ENCODE assay signal across 13 cellular contexts in genomic region chr15:40543631-40544294, GRCh38. TPM values are rescaled to one million over a fixed set of nuclear protein-coding genes. Genes with fewer than 3 reads are reported as not detected.
DNase-seq lines count a peak whose midpoint lies in the region; ATAC-seq and TF ChIP-seq lines count a peak whose summit lies in the region.
"Had no signal": no experiment of that assay in that cellular context is flagged by ENCODE, and none has a peak within 500 bp of the region (broad histone marks: within the 10 kb centered on the region; RNA-seq: fewer than 3 reads in every experiment).

No MANE protein-coding gene starts in this region.

- H3K27ac ChIP-seq in uterus (no peak overlapping the region), ovary (no peak overlapping the region), adrenal gland (no peak overlapping the region)
- H3K27ac ChIP-seq: esophagus muscularis mucosa, tibial nerve had no signal

- TF ChIP-seq POLR2A in uterus (IDR thresholded peaks at IDR 0.05) (no peak), ovary (IDR thresholded peaks at IDR 0.05) (no peak), adrenal gland (IDR thresholded peaks at IDR 0.05) (no peak)

- TF ChIP-seq EP300 in ovary (IDR thresholded peaks at IDR 0.05): no peak

- WGBS in ovary, 3 donors: 76 to 83% (median 80%) methylated on average over 5 of the region's 5 CpGs
- WGBS in adrenal gland, 4 donors: 81 to 87% (median 84%) methylated on average over 5 of the region's 5 CpGs

- H3K36me3 ChIP-seq in mucosa of descending colon (ENCODE audit: low read depth) (no peaks in the 10 kb centered on the region), uterus (no peaks in the 10 kb centered on the region), ovary (no peaks in the 10 kb centered on the region), adrenal gland (replicated peaks in 1 of 2) (peaks cover 0 to 6% of the 10 kb centered on the region in 2 donors)

- H3K9me3 ChIP-seq in mucosa of descending colon (no peaks in the 10 kb centered on the region), uterus (no peaks in the 10 kb centered on the region), ovary (no peaks in the 10 kb centered on the region), adrenal gland (replicated peaks in 1 of 3) (no peaks in the 10 kb centered on the region)
- H3K9me3 ChIP-seq: esophagus muscularis mucosa, tibial nerve had no signal

- no peak for TF ChIP-seq CTCF in mucosa of descending colon (IDR thresholded peaks at IDR 0.05)
- TF ChIP-seq CTCF in uterus (IDR thresholded peaks at IDR 0.05): no peak
- no peak for TF ChIP-seq CTCF in ovary (IDR thresholded peaks at IDR 0.05)
- no peak for TF ChIP-seq CTCF in adrenal gland (IDR thresholded peaks at IDR 0.05)

- DNase-seq in mucosa of descending colon (no peak), uterus (no peak), DMS 273 treated with DMSO at 0.1 percent for 48 hours (lab: John Stamatoyannopoulos, UW) (no peak), ovary (no peak), adrenal gland (no peak)
- DNase-seq: activated CD4-positive, CD25-positive, alpha-beta regulatory T cell treated with anti-CD3 and anti-CD28 coated beads, Interleukin-2, amount 50 U/mL, for 72 hours; aorta; NCI-H82 had no signal

- peaks cover 13% of the 10 kb centered on the region for H3K4me1 ChIP-seq in mucosa of descending colon (ENCODE audit: low read depth)
- no peaks in the 10 kb centered on the region for H3K4me1 ChIP-seq in uterus
- no peaks in the 10 kb centered on the region for H3K4me1 ChIP-seq in ovary (ENCODE audit: insufficient read depth)
- no peaks in the 10 kb centered on the region for H3K4me1 ChIP-seq in adrenal gland (replicated peaks in 1 of 2)
- H3K4me1 ChIP-seq: esophagus muscularis mucosa, tibial nerve had no signal

- intact Hi-C loops in mucosa of descending colon (cut with DNase I, micrococcal nuclease): no loop called here
- intact Hi-C loops in uterus (cut with DNase I; ENCODE audit: low total_unique reads): no loop called here
- intact Hi-C loops in ovary (cut with DNase I): no loop called here
- intact Hi-C loops in adrenal gland (cut with DNase I): no loop called here

- H3K4me3 ChIP-seq in mucosa of descending colon (no peak overlapping the region), uterus (no peak overlapping the region), ovary (no peak overlapping the region), adrenal gland (no peak overlapping the region)
- H3K4me3 ChIP-seq: esophagus muscularis mucosa, tibial nerve had no signal

- H3K27me3 ChIP-seq in uterus (no peaks in the 10 kb centered on the region), ovary (no peaks in the 10 kb centered on the region), adrenal gland (no peaks in the 10 kb centered on the region)
- H3K27me3 ChIP-seq: esophagus muscularis mucosa, tibial nerve had no signal

- ATAC-seq in GM18868 (IDR thresholded peaks at IDR 0.05; ENCODE audit: unreplicated experiment) (peak; percentile 78), GM21825 (IDR thresholded peaks at IDR 0.05; ENCODE audit: unreplicated experiment) (peak; percentile 73), HG03460 (IDR thresholded peaks at IDR 0.05; ENCODE audit: unreplicated experiment) (peak; percentile 79), mucosa of descending colon (peak; percentile 66)

RNA-seq across cellular contexts. Expression of gene CCDC32, which starts 21.1 kb away (rescaled TPM):
- 10 to 100 TPM; 32.6 to 35.0 (median 32.8) TPM for total RNA-seq in mucosa of descending colon
- 10 to 100 TPM; 18.2 to 39.3 (median 29.3) TPM for total RNA-seq in uterus
- total RNA-seq in ovary: 10 to 100 TPM; 21.0 to 57.6 (median 31.0) TPM
- 10 to 100 TPM; 26.9 to 32.0 TPM for polyA plus RNA-seq in ovary
- 10 to 100 TPM; 28.4 to 42.8 (median 38.2) TPM for total RNA-seq in adrenal gland
- 10 to 100 TPM; 33.1 to 41.7 (median 37.7) TPM for polyA plus RNA-seq in adrenal gland

RNA-seq across cellular contexts. Expression of gene RPUSD2, which starts 25.3 kb away (rescaled TPM):
- total RNA-seq in mucosa of descending colon: 10 to 100 TPM in 1 of 3 donors, 1 to 10 TPM in 2; 9.4 to 10.9 (median 9.4) TPM
- 10 to 100 TPM in 1 of 4 donors, 1 to 10 TPM in 1, under 1 TPM in 2; 0.29 to 18.6 (median 5.0) TPM for total RNA-seq in uterus
- 10 to 100 TPM in 4 of 7 donors, 1 to 10 TPM in 3; 2.9 to 13.0 (median 11.1) TPM for total RNA-seq in ovary
- polyA plus RNA-seq in ovary: 1 to 10 TPM; 5.4 to 9.7 TPM
- total RNA-seq in adrenal gland: 10 to 100 TPM; 10.0 to 20.7 (median 12.4) TPM
- 10 to 100 TPM in 2 of 3 donors, 1 to 10 TPM in 1; 5.7 to 18.5 (median 11.0) TPM for polyA plus RNA-seq in adrenal gland

RNA-seq across cellular contexts. Expression of gene KNL1, which starts 50.3 kb away (rescaled TPM):
- total RNA-seq in mucosa of descending colon (1 to 10 TPM; 1.6 to 9.7 (median 3.1) TPM), uterus (10 to 100 TPM in 1 of 4 donors, under 1 TPM in 2, not detected in 1; 0.26 to 33.5 (median 0.55) TPM), ovary (1 to 10 TPM in 2 of 7 donors, under 1 TPM in 5; 0.13 to 1.4 (median 0.48) TPM), adrenal gland (1 to 10 TPM in 7 of 8 donors, under 1 TPM in 1; 0.69 to 2.1 (median 1.6) TPM)
- polyA plus RNA-seq in ovary (under 1 TPM; 0.15 to 0.77 TPM), adrenal gland (under 1 TPM; 0.13 to 0.77 (median 0.16) TPM)
